In the genomic region with DNA sequence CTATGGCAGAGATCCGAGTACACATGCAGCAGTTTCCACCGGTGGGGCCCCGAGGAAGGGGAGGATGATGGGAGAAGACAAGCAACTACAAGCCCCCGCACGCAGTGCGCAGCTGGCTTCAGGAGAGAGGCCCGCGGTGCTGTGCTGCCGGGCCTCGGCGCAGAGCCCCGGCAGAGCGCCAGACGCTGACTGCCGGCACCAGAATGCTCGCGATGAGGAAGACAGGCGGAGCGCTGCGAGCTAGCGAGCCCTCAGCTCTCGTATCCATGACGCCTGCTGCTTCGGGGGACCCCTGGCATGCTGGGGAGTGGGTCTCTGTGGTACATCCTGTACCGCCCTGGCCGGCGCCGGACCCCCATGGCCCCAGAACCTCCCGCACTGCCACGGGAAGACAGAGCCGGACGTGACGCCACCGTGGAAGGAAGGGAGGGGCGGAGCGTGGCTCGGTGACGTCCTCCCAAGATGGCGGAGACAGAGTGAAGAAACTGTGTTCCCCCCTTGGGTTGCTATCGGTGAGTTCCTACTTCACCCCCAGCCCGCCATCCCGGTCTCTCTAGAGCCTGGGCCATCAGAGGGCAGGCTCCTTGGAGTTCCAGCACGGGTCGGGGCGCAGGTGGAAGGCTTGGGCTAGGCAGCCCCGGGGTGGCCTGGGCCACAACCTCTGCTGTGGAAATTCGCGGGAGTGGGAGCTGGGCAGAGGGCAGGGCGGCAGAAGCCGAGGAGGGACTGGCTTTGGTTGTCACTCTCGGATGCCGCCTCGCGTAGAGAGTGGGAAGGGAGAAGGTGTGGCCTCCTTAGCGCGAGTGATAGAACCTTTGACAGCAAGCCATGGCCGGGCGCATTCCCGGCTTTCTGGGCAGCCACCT, we compare ENCODE assay signal across 8 cellular contexts. TPM values are rescaled to one million over a fixed set of nuclear protein-coding genes. Genes with fewer than 3 reads are reported as not detected.
A peak's percentile ranks its signal among the peaks of the same experiment; 100 is the strongest.
DNase-seq lines count a peak whose midpoint lies in the region; ATAC-seq and TF ChIP-seq lines count a peak whose summit lies in the region.

MYNN (plus strand) TSS at position 446 of the 866 bp plus-strand sequence. CDS start 900 bp downstream, outside the sequence.

- peak; percentile 20 for TF ChIP-seq CTCF in endodermal cell (conservative IDR thresholded peaks at IDR 0.05)

- 0% methylated on average over 25 to 59 of the region's 59 CpGs for WGBS in endodermal cell (ENCODE audit: insufficient coverage in 1 of 2, insufficient read length in 1 of 2), 2 experiments
- 0 to 1% methylated on average over 57 to 58 of the region's 59 CpGs for WGBS in mesodermal cell (ENCODE audit: insufficient coverage in 2 of 2), 2 experiments

- H3K4me3 Mint-ChIP-seq in activated CD8-positive, alpha-beta memory T cell treated with anti-CD3 and anti-CD28 coated beads, Interleukin-2, amount 10 ng/mL, durations not matched to agents 7 days and 5 days = peak within 1 kb of the TSS; percentile 96
- peak within 1 kb of the TSS; percentile 94 for H3K4me3 Mint-ChIP-seq in endodermal cell

- peaks cover 24% of the 10 kb centered on the region for H3K36me3 Mint-ChIP-seq in activated CD8-positive, alpha-beta memory T cell treated with anti-CD3 and anti-CD28 coated beads, Interleukin-2, amount 10 ng/mL, durations not matched to agents 7 days and 5 days
- H3K36me3 Mint-ChIP-seq in endodermal cell (ENCODE audit: low read depth) = peaks cover 22% of the 10 kb centered on the region

- H3K27ac Mint-ChIP-seq in activated CD8-positive, alpha-beta memory T cell treated with anti-CD3 and anti-CD28 coated beads, Interleukin-2, amount 10 ng/mL, durations not matched to agents 7 days and 5 days = peak within 1 kb of the TSS; percentile 99
- H3K27ac Mint-ChIP-seq in endodermal cell = peak within 1 kb of the TSS; percentile 99

- H3K27ac ChIP-seq in endodermal cell (ENCODE audit: low read depth, low read length) = peak within 1 kb of the TSS; percentile 94
- H3K27ac ChIP-seq in mesodermal cell (ENCODE audit: low read depth, low read length, severe bottlenecking) = peak within 1 kb of the TSS; percentile 99

- CTCF ChIA-PET in activated CD8-positive, alpha-beta memory T cell treated with anti-CD3 and anti-CD28 coated beads, Interleukin-2, amount 10 ng/mL, durations not matched to agents 7 days and 5 days (lab: Charles Lee) = interaction anchor here (0.7 to 2.0 kb wide), 8 partner anchors 8 to 406 kb away, joined by 3 to 12 read pairs (median 4); no protein-coding TSS in a partner anchor

- H3K36me3 ChIP-seq in endodermal cell (ENCODE audit: control insufficient read depth, insufficient read depth, low read length) (peaks cover 37% of the 10 kb centered on the region), mesodermal cell (ENCODE audit: control insufficient read depth, insufficient read depth, low read length) (peaks cover 33% of the 10 kb centered on the region)

- H3K27me3 Mint-ChIP-seq in activated CD8-positive, alpha-beta memory T cell treated with anti-CD3 and anti-CD28 coated beads, Interleukin-2, amount 10 ng/mL, durations not matched to agents 7 days and 5 days = no peaks in the 10 kb centered on the region
- H3K27me3 Mint-ChIP-seq in endodermal cell (ENCODE audit: insufficient read depth) = no peaks in the 10 kb centered on the region

- H3K9me3 Mint-ChIP-seq in activated CD8-positive, alpha-beta memory T cell treated with anti-CD3 and anti-CD28 coated beads, Interleukin-2, amount 10 ng/mL, durations not matched to agents 7 days and 5 days (ENCODE audit: low read depth) = no peaks in the 10 kb centered on the region
- no peaks in the 10 kb centered on the region for H3K9me3 Mint-ChIP-seq in endodermal cell

- ATAC-seq in GM19468 (IDR thresholded peaks at IDR 0.05; ENCODE audit: extremely low read depth, unreplicated experiment) = peak; percentile 85
- ATAC-seq in activated CD8-positive, alpha-beta memory T cell treated with anti-CD3 and anti-CD28 coated beads, Interleukin-2, amount 10 ng/mL, durations not matched to agents 7 days and 5 days = peak; percentile 82

- H3K4me3 ChIP-seq in endodermal cell (ENCODE audit: low read length) (peak within 1 kb of the TSS; percentile 95), mesodermal cell (ENCODE audit: extremely low read depth, insufficient read depth, low read length, poor library complexity, severe bottlenecking) (peak within 1 kb of the TSS; percentile 93)

- peak within 1 kb of the TSS; percentile 94 for H3K9ac ChIP-seq in endodermal cell (ENCODE audit: extremely low read depth, low read length, poor library complexity, severe bottlenecking)

- H3K4me1 ChIP-seq in endodermal cell (ENCODE audit: control insufficient read depth, insufficient read depth, low read length) (no peaks in the 10 kb centered on the region), mesodermal cell (ENCODE audit: control insufficient read depth, insufficient read depth, low read length, poor library complexity, severe bottlenecking) (peaks cover 12% of the 10 kb centered on the region)

- DNase-seq in COLO829 (ENCODE audit: low spot score) = peak; percentile 63
- peak; percentile 94 for DNase-seq in HT-29 (ENCODE audit: low spot score)
- DNase-seq in NOMO-1 treated with dmso at 0.1 percent for 144 hours (lab: John Stamatoyannopoulos, UW; ENCODE audit: unreplicated experiment) = peak; percentile 92
- DNase-seq in activated CD8-positive, alpha-beta memory T cell treated with anti-CD3 and anti-CD28 coated beads, Interleukin-2, amount 10 ng/mL, durations not matched to agents 7 days and 5 days = peak; percentile 96
- DNase-seq in endodermal cell = peak; percentile 96
- DNase-seq in stimulated activated CD8-positive, alpha-beta memory T cell treated with anti-CD3 and anti-CD28 coated beads, Interleukin-15, amount 100 ng/mL, for 48 hours (ENCODE audit: low read depth in 2 of 2) = peak; percentile 87 to 88

- no peaks in the 10 kb centered on the region for H3K27me3 ChIP-seq in endodermal cell (ENCODE audit: control insufficient read depth, insufficient read depth, low read length, poor library complexity, severe bottlenecking)

- H3K9me3 ChIP-seq in endodermal cell (ENCODE audit: control insufficient read depth, low read length) (no peaks in the 10 kb centered on the region), mesodermal cell (ENCODE audit: control insufficient read depth, low read length) (no peaks in the 10 kb centered on the region)

- peaks cover 41% of the 10 kb centered on the region for H3K4me1 Mint-ChIP-seq in activated CD8-positive, alpha-beta memory T cell treated with anti-CD3 and anti-CD28 coated beads, Interleukin-2, amount 10 ng/mL, durations not matched to agents 7 days and 5 days
- peaks cover 12% of the 10 kb centered on the region for H3K4me1 Mint-ChIP-seq in endodermal cell

RNA-seq across cellular contexts. Expression of gene MYNN, which starts in this region (rescaled TPM):
- 7.9 and 13.4 TPM in 2 replicates for total RNA-seq in HT-29 (2014; rRNA removed; shearing (Covaris generic))
- 10 to 100 TPM; 15.3 to 16.9 TPM for total RNA-seq in activated CD8-positive, alpha-beta memory T cell treated with anti-CD3 and anti-CD28 coated beads, Interleukin-2, amount 10 ng/mL, durations not matched to agents 7 days and 5 days
- total RNA-seq in endodermal cell = 10 to 100 TPM; 13.3 to 14.1 TPM
- polyA plus RNA-seq in endodermal cell (2013, experiment 1 of 2) = 18.5 TPM
- 17.8 TPM for polyA plus RNA-seq in endodermal cell (2013, experiment 2 of 2)
- 17.6 TPM for polyA plus RNA-seq in mesodermal cell (2013, experiment 1 of 2)
- polyA plus RNA-seq in mesodermal cell (2013, experiment 2 of 2) = 18.2 TPM

Comparison
In these comparisons a context has a peak if more than half of its experiments do, and no peak if none do; other contexts are left out.
1. Peak in every context shown above with its lines: DNase-seq, ATAC-seq, H3K4me3 ChIP-seq and H3K27ac ChIP-seq.